Comparison of ENCODE assay signal across 21 cellular contexts in the genomic region with DNA sequence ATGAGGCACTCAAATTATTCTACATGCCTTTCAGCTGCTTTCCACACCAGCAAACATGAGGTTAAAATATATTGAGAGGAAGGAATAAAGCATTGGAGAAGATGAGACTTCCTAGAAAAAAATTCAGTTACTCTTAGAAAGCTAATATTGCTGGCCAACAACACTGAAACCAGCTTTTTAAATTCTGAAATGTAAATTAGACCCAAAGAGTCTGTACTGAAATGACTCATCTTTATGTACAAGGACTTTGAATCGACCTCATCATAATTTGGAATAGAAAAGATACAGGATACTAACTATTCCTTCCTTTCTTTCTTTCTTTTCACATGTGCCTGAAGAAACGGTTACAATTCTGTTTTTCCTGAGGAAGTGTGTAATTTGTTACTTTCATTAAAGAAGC. TPM values are rescaled to one million over a fixed set of nuclear protein-coding genes. Genes with fewer than 3 reads are reported as not detected.
DNase-seq lines count a peak whose midpoint lies in the region; ATAC-seq, FAIRE-seq and TF ChIP-seq lines count a peak whose summit lies in the region.
"Had no signal": no experiment of that assay in that cellular context is flagged by ENCODE, and none has a peak within 500 bp of the region (broad histone marks: within the 10 kb centered on the region; RNA-seq: fewer than 3 reads in every experiment).

No MANE protein-coding gene starts in this region.

- no peak for DNase-seq in activated T-cell treated with anti-CD3 and anti-CD28 coated beads, Interleukin-2, amount 50 U/mL, for 48 hours
- DNase-seq in GM12891 (ENCODE audit: insufficient read length, low spot score) (no peak), activated gamma-delta T cell (lab: John Stamatoyannopoulos, UW) (no peak), foreskin fibroblast (no peak)
- DNase-seq: activated CD4-positive, alpha-beta T cell treated with anti-CD3 and anti-CD28 coated beads for 4 hours; activated naive CD8-positive, alpha-beta T cell treated with anti-CD3 and anti-CD28 coated beads for 36 hours; effector CD8-positive, alpha-beta T cell; H9; KBM-7; NCI-H1048; NCI-H2171; SHP77; stimulated activated naive B cell treated with anti-CD40 and anti-IgM and Interleukin-4, amounts not matched to agents 10 μg/mL and 1 μg/mL and 100 μg/mL, for 72 hours; T1000; upper lobe of right lung had no signal

- ATAC-seq in GM18508 (IDR thresholded peaks at IDR 0.05; ENCODE audit: insufficient read depth, unreplicated experiment) (peak; percentile 40), GM19455 (IDR thresholded peaks at IDR 0.05; ENCODE audit: unreplicated experiment) (peak; percentile 64), HG02840 (IDR thresholded peaks at IDR 0.05; ENCODE audit: low FRiP score, unreplicated experiment) (peak; percentile 61), HG03469 (IDR thresholded peaks at IDR 0.05; ENCODE audit: unreplicated experiment) (peak; percentile 43)
- ATAC-seq: upper lobe of right lung had no signal

- TF ChIP-seq POLR2A in GM12891 (IDR thresholded peaks at IDR 0.05; ENCODE audit: low read depth, low read length): no peak

- FAIRE-seq in GM12891 (lab: Jason Lieb, UNC): no peak
- FAIRE-seq: small intestine had no signal

- H3K4me3 ChIP-seq in foreskin fibroblast (ENCODE audit: low read depth in 1 of 2, low read length in 2 of 2): no peak overlapping the region
- H3K4me3 ChIP-seq: cardiac muscle cell, upper lobe of right lung had no signal

- no peak for TF ChIP-seq CTCF in foreskin fibroblast (IDR thresholded peaks at IDR 0.05; ENCODE audit: low read depth, low read length)

TF ChIP-seq in GM12891, 5 proteins besides CTCF, POLR2A, EP300 and RAD21:
- TF ChIP-seq PAX5 (IDR thresholded peaks at IDR 0.05; ENCODE audit: insufficient read depth, low read length, severe bottlenecking) (no peak), POU2F2 (IDR thresholded peaks at IDR 0.05; ENCODE audit: low read depth, low read length) (no peak), SPI1 (IDR thresholded peaks at IDR 0.05; ENCODE audit: low read depth, low read length) (no peak), TAF1 (IDR thresholded peaks at IDR 0.05; ENCODE audit: low read depth, low read length) (no peak), POLR2AphosphoS5 (IDR thresholded peaks at IDR 0.05; ENCODE audit: low read depth, low read length) (no peak)
TF ChIP-seq in GM12891: peak in this region for 0.

RNA-seq across cellular contexts. Expression of a gene that starts 6.5 kb away (rescaled TPM):
- 50.7 TPM for polyA plus RNA-seq in GM12891 (2012; ENCODE audit: low read depth, missing spikeins)

RNA-seq across cellular contexts. Expression of a gene that starts 31.6 kb away (rescaled TPM):
- polyA plus RNA-seq in GM12891 (2012; ENCODE audit: low read depth, missing spikeins): 0.08 TPM
